ENCODE assay signal across 38 cellular contexts in the genomic region with DNA sequence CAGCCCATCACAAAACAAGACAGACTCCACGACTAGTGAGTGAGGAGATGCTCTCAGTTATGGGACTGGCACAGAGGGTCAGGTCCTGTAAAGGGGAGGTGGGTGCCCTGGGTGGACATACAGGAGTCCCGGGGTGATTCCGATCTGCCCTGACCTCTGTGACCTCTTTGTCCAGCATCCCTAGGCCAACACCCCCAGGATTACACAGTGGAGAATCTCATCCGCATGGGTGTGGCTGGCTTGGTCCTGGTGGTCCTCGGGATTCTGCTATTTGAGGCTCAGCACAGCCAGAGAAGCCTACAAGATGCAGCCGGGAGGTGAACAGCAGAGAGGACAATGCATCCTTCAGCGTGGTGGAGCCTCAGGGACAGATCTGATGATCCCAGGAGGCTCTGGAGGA. TPM values are rescaled to one million over a fixed set of nuclear protein-coding genes. Genes with fewer than 3 reads are reported as not detected.
"Had no signal": no experiment of that assay in that cellular context is flagged by ENCODE, and none has a peak within 500 bp of the region (broad histone marks: within the 10 kb centered on the region; RNA-seq: fewer than 3 reads in every experiment).

No MANE protein-coding gene starts in this region.

- H3K27ac ChIP-seq: adrenal gland, body of pancreas, brain microvascular endothelial cell, breast epithelium, cardiac muscle cell, VCaP had no signal

- H3K4me1 ChIP-seq: adrenal gland, body of pancreas, breast epithelium had no signal

- H3K4me3 ChIP-seq: adrenal gland, body of pancreas, breast epithelium, cardiac muscle cell had no signal

- H3K9me3 ChIP-seq: adrenal gland, body of pancreas had no signal

- DNase-seq: activated B cell treated with CpG ODN at 0.5 μM for 24 hours; activated CD4-positive, alpha-beta memory T cell treated with anti-CD3 and anti-CD28 coated beads for 36 hours; activated CD4-positive, alpha-beta T cell treated with anti-CD3 and anti-CD28 coated beads for 4 hours; activated CD4-positive, alpha-beta T cell treated with anti-CD3 and anti-CD28 coated beads, Interleukin-2, amount 10 ng/mL, durations not matched to agents 24 days and 14 days; activated CD4-positive, alpha-beta T cell treated with anti-CD3 and anti-CD28 coated beads, Interleukin-2, amount 50 U/mL, for 1 hour; activated CD4-positive, alpha-beta T cell treated with anti-CD3 and anti-CD28 coated beads, Interleukin-2, amount 50 U/mL, for 4 hours; activated CD4-positive, CD25-positive, alpha-beta regulatory T cell treated with anti-CD3 and anti-CD28 coated beads, Interleukin-2, amount 50 U/mL, for 72 hours; activated CD8-positive, alpha-beta memory T cell treated with anti-CD3 and anti-CD28 coated beads, Interleukin-2, amount 50 U/mL, for 4 hours; activated CD8-positive, alpha-beta T cell treated with anti-CD3 and anti-CD28 coated beads for 36 hours; activated effector memory CD4-positive, alpha-beta T cell treated with anti-CD3 and anti-CD28 coated beads, Interleukin-2, amount 50 U/mL, for 16 hours; activated gamma-delta T cell treated with Interleukin-2 at 50 U/mL for 16 hours; activated naive CD4-positive, alpha-beta T cell; activated naive CD4-positive, alpha-beta T cell treated with anti-CD3 and anti-CD28 coated beads for 36 hours; activated naive CD4-positive, alpha-beta T cell treated with anti-CD3 and anti-CD28 coated beads, Interleukin-2, amount 50 U/mL, for 16 hours; activated naive CD8-positive, alpha-beta T cell treated with anti-CD3 and anti-CD28 coated beads for 36 hours; activated T-cell treated with anti-CD3 and anti-CD28 coated beads for 4 hours; activated T-cell treated with anti-CD3 and anti-CD28 coated beads, Interleukin-2, amount 50 U/mL, for 1 hour; activated T-cell treated with anti-CD3 and anti-CD28 coated beads, Interleukin-2, amount 50 U/mL, for 4 hours; activated T-cell treated with anti-CD3 and anti-CD28 coated beads, Interleukin-2, amount 50 U/mL, for 72 hours; adrenal gland; amniotic stem cell; aorta; body of pancreas; brain microvascular endothelial cell; caudate nucleus; cerebellar nuclear complex; T-helper 2 cell; T-helper 9 cell had no signal

- H3K27me3 ChIP-seq: adrenal gland, body of pancreas, brain microvascular endothelial cell, cardiac muscle cell had no signal

- ATAC-seq: activated CD8-positive, alpha-beta T cell treated with anti-CD3 and anti-CD28 coated beads for 36 hours; activated naive CD4-positive, alpha-beta T cell treated with anti-CD3 and anti-CD28 coated beads, Interleukin-2, amount 50 U/mL, for 72 hours; activated T-cell treated with anti-CD3 and anti-CD28 coated beads, Interleukin-2, amount 50 U/mL, for 4 hours; activated T-cell treated with anti-CD3 and anti-CD28 coated beads, Interleukin-2, amount 50 U/mL, for 72 hours; activated T-helper 17 cell treated with anti-CD3 and anti-CD28 coated beads, Interleukin-2, amount 50 U/mL, for 72 hours; body of pancreas had no signal

- H3K36me3 ChIP-seq: adrenal gland, brain microvascular endothelial cell, breast epithelium, cardiac muscle cell had no signal

- FAIRE-seq: astrocyte, TTC549 had no signal

RNA-seq across cellular contexts. Expression of a gene that starts 6.4 kb away (rescaled TPM):
- total RNA-seq: activated CD4-positive, alpha-beta memory T cell treated with anti-CD3 and anti-CD28 coated beads for 36 hours; activated CD4-positive, alpha-beta T cell treated with anti-CD3 and anti-CD28 coated beads, Interleukin-2, amount 10 ng/mL, durations not matched to agents 24 days and 14 days; activated CD8-positive, alpha-beta memory T cell treated with anti-CD3 and anti-CD28 coated beads for 36 hours; activated CD8-positive, alpha-beta T cell treated with anti-CD3 and anti-CD28 coated beads for 36 hours; activated naive CD4-positive, alpha-beta T cell treated with anti-CD3 and anti-CD28 coated beads for 36 hours; activated naive CD4-positive, alpha-beta T cell treated with anti-CD3 and anti-CD28 coated beads, Interleukin-2, amount 50 U/mL, for 72 hours; activated naive CD8-positive, alpha-beta T cell treated with anti-CD3 and anti-CD28 coated beads for 36 hours; activated T-cell treated with anti-CD3 and anti-CD28 coated beads, Interleukin-2, amount 50 U/mL, for 4 hours; activated T-cell treated with anti-CD3 and anti-CD28 coated beads, Interleukin-2, amount 50 U/mL, for 72 hours; activated T-helper 1 cell treated with anti-CD3 and anti-CD28 coated beads, Interleukin-12 subunit alpha, Interleukin-12 subunit beta, Interleukin-2, Interleukin-4 antibody, amounts not matched to agents 30 ng/mL and 10 ng/mL and 1 ng/mL, durations not matched to agents 14 hours and 24 hours and 36 hours; activated T-helper 17 cell treated with anti-CD3 and anti-CD28 coated beads, Interleukin-2, amount 50 U/mL, for 72 hours; astrocyte; cardiac muscle cell; chondrocyte had no signal

RNA-seq across cellular contexts. Expression of a gene that starts 13.4 kb away (rescaled TPM):
- total RNA-seq: activated B cell treated with CpG ODN at 0.5 μM for 24 hours; activated CD4-positive, alpha-beta memory T cell treated with anti-CD3 and anti-CD28 coated beads for 36 hours; activated CD4-positive, alpha-beta T cell treated with anti-CD3 and anti-CD28 coated beads, Interleukin-2, amount 10 ng/mL, durations not matched to agents 24 days and 14 days; activated CD8-positive, alpha-beta memory T cell treated with anti-CD3 and anti-CD28 coated beads for 36 hours; activated CD8-positive, alpha-beta T cell treated with anti-CD3 and anti-CD28 coated beads for 36 hours; activated naive CD4-positive, alpha-beta T cell treated with anti-CD3 and anti-CD28 coated beads for 36 hours; activated naive CD4-positive, alpha-beta T cell treated with anti-CD3 and anti-CD28 coated beads, Interleukin-2, amount 50 U/mL, for 72 hours; activated naive CD8-positive, alpha-beta T cell treated with anti-CD3 and anti-CD28 coated beads for 36 hours; activated T-cell treated with anti-CD3 and anti-CD28 coated beads, Interleukin-2, amount 50 U/mL, for 4 hours; activated T-cell treated with anti-CD3 and anti-CD28 coated beads, Interleukin-2, amount 50 U/mL, for 72 hours; activated T-helper 1 cell treated with anti-CD3 and anti-CD28 coated beads, Interleukin-12 subunit alpha, Interleukin-12 subunit beta, Interleukin-2, Interleukin-4 antibody, amounts not matched to agents 30 ng/mL and 10 ng/mL and 1 ng/mL, durations not matched to agents 14 hours and 24 hours and 36 hours; activated T-helper 17 cell treated with anti-CD3 and anti-CD28 coated beads, Interleukin-2, amount 50 U/mL, for 72 hours; astrocyte; cardiac muscle cell; chondrocyte had no signal

RNA-seq across cellular contexts. Expression of a gene that starts 43.3 kb away (rescaled TPM):
- total RNA-seq: activated CD4-positive, alpha-beta memory T cell treated with anti-CD3 and anti-CD28 coated beads for 36 hours; activated T-helper 1 cell treated with anti-CD3 and anti-CD28 coated beads, Interleukin-12 subunit alpha, Interleukin-12 subunit beta, Interleukin-2, Interleukin-4 antibody, amounts not matched to agents 30 ng/mL and 10 ng/mL and 1 ng/mL, durations not matched to agents 14 hours and 24 hours and 36 hours; astrocyte; cardiac muscle cell; chondrocyte had no signal
